Comparison of ENCODE assay signal across 15 cellular contexts in the genomic region with DNA sequence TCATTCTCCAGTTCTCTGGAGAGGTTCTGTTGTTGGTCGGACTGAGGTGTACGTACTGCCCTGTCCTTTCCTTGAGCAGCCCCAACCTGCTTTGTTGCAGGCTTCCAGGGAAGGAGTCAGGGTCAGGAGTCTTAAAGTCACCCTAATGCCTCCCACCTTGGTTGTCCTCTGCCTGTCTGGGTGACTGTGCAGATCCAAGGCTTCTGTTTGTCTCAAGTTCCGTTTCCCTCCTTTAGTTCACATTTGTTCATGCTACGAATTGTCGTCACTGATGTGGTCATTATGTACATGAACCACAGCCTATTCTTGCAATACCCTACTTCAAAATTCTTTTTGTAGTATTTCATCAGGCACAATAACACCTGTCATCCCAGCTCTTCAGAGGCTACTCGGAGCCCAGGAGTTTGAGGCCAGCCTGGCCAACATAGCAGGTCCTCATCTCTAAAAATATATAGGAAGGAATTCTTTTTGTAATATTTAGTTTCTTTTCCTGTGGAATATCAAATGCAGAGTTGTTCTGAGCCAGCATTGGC. TPM values are rescaled to one million over a fixed set of nuclear protein-coding genes. Genes with fewer than 3 reads are reported as not detected.
DNase-seq lines count a peak whose midpoint lies in the region; ATAC-seq, FAIRE-seq and TF ChIP-seq lines count a peak whose summit lies in the region.
"Had no signal": no experiment of that assay in that cellular context is flagged by ENCODE, and none has a peak within 500 bp of the region (broad histone marks: within the 10 kb centered on the region; RNA-seq: fewer than 3 reads in every experiment).

No MANE protein-coding gene starts in this region.

- peaks cover 16 to 54% (median 50%) of the 10 kb centered on the region in 3 donors for H3K9me3 Mint-ChIP-seq in IgD-negative memory B cell
- H3K9me3 Mint-ChIP-seq in activated T-helper 1 cell treated with anti-CD3 and anti-CD28 coated beads, Interleukin-12 subunit alpha, Interleukin-12 subunit beta, Interleukin-2, Interleukin-4 antibody, amounts not matched to agents 30 ng/mL and 10 ng/mL and 1 ng/mL, durations not matched to agents 14 hours and 24 hours and 36 hours: peaks cover 71% of the 10 kb centered on the region

- no peak for TF ChIP-seq POLR2A in gastrocnemius medialis (IDR thresholded peaks at IDR 0.05)

- H3K36me3 Mint-ChIP-seq in IgD-negative memory B cell: peaks cover 51% of the 10 kb centered on the region
- peaks cover 86% of the 10 kb centered on the region for H3K36me3 Mint-ChIP-seq in activated T-helper 1 cell treated with anti-CD3 and anti-CD28 coated beads, Interleukin-12 subunit alpha, Interleukin-12 subunit beta, Interleukin-2, Interleukin-4 antibody, amounts not matched to agents 30 ng/mL and 10 ng/mL and 1 ng/mL, durations not matched to agents 14 hours and 24 hours and 36 hours (ENCODE audit: low read depth)

- H3K27me3 ChIP-seq in muscle layer of duodenum (ENCODE audit: low read depth, low read length): no peaks in the 10 kb centered on the region
- no peaks in the 10 kb centered on the region for H3K27me3 ChIP-seq in gastrocnemius medialis

- peak overlapping the region in 2 of 3 donors; percentile 47 to 74 for H3K27ac Mint-ChIP-seq in IgD-negative memory B cell
- no peak overlapping the region for H3K27ac Mint-ChIP-seq in activated T-helper 1 cell treated with anti-CD3 and anti-CD28 coated beads, Interleukin-12 subunit alpha, Interleukin-12 subunit beta, Interleukin-2, Interleukin-4 antibody, amounts not matched to agents 30 ng/mL and 10 ng/mL and 1 ng/mL, durations not matched to agents 14 hours and 24 hours and 36 hours
- H3K27ac Mint-ChIP-seq: H9 had no signal

- TF ChIP-seq CTCF in gastrocnemius medialis (IDR thresholded peaks at IDR 0.05 in 4 of 5, conservative IDR thresholded peaks at IDR 0.05 in 1 of 5): no peak

- ATAC-seq in gastrocnemius medialis: peak in 1 of 2 donors; percentile 30

- DNase-seq in DMS53 (lab: John Stamatoyannopoulos, UW) (peak; percentile 11), DMS53 treated with DMSO at 0.1 percent for 48 hours (lab: John Stamatoyannopoulos, UW; ENCODE audit: unreplicated experiment) (no peak), gastrocnemius medialis (no peak), HTR-8/SVneo (ENCODE audit: insufficient read length, low spot score) (no peak), DMS153 treated with DMSO at 0.1 percent for 48 hours (lab: John Stamatoyannopoulos, UW; ENCODE audit: unreplicated experiment) (no peak)
- DNase-seq in activated T-helper 1 cell treated with anti-CD3 and anti-CD28 coated beads, Interleukin-12 subunit alpha, Interleukin-12 subunit beta, Interleukin-2, Interleukin-4 antibody, amounts not matched to agents 30 ng/mL and 10 ng/mL and 1 ng/mL, durations not matched to agents 14 hours and 24 hours and 36 hours (ENCODE audit: low spot score): no peak
- DNase-seq: DMS79 treated with DMSO at 0.1 percent for 48 hours, EL, GOT3, H9 had no signal

- H3K4me1 ChIP-seq in muscle layer of duodenum (ENCODE audit: control insufficient read depth in 1 of 2, insufficient read depth in 2 of 2, low read length in 2 of 2) (no peaks in the 10 kb centered on the region), gastrocnemius medialis (peaks cover 0 to 25% of the 10 kb centered on the region in 2 donors)

- intact Hi-C loops in gastrocnemius medialis (cut with DNase I; ENCODE audit: low total_unique reads): no loop called here
- intact Hi-C loops in activated T-helper 1 cell treated with anti-CD3 and anti-CD28 coated beads, Interleukin-12 subunit alpha, Interleukin-12 subunit beta, Interleukin-2, Interleukin-4 antibody, amounts not matched to agents 30 ng/mL and 10 ng/mL and 1 ng/mL, durations not matched to agents 14 hours and 24 hours and 36 hours (cut with micrococcal nuclease): no loop called here

- peaks cover 14 to 27% (median 15%) of the 10 kb centered on the region in 3 donors for H3K4me1 Mint-ChIP-seq in IgD-negative memory B cell
- peaks cover 6% of the 10 kb centered on the region for H3K4me1 Mint-ChIP-seq in activated T-helper 1 cell treated with anti-CD3 and anti-CD28 coated beads, Interleukin-12 subunit alpha, Interleukin-12 subunit beta, Interleukin-2, Interleukin-4 antibody, amounts not matched to agents 30 ng/mL and 10 ng/mL and 1 ng/mL, durations not matched to agents 14 hours and 24 hours and 36 hours (ENCODE audit: low read depth)
- H3K4me1 Mint-ChIP-seq: H9 had no signal

- H3K9me3 ChIP-seq in muscle layer of duodenum (ENCODE audit: control insufficient read depth in 1 of 2, low read length in 2 of 2) (peaks cover 38 to 76% of the 10 kb centered on the region in 2 donors), gastrocnemius medialis (peaks cover 0 to 5% (median 0%) of the 10 kb centered on the region in 3 donors)

- in situ Hi-C loops in gastrocnemius medialis (cut with MboI; ENCODE audit: low sequenced_read_pairs in 4 of 4): no loop called here

- H3K27ac ChIP-seq in muscle layer of duodenum (ENCODE audit: low read length): no peak overlapping the region
- peak overlapping the region; percentile 25 to 93 (median 55) for H3K27ac ChIP-seq in gastrocnemius medialis
- H3K27ac ChIP-seq: 22Rv1 had no signal

- H3K4me3 Mint-ChIP-seq in IgD-negative memory B cell: peak overlapping the region in 1 of 4 donors; percentile 56
- H3K4me3 Mint-ChIP-seq in activated T-helper 1 cell treated with anti-CD3 and anti-CD28 coated beads, Interleukin-12 subunit alpha, Interleukin-12 subunit beta, Interleukin-2, Interleukin-4 antibody, amounts not matched to agents 30 ng/mL and 10 ng/mL and 1 ng/mL, durations not matched to agents 14 hours and 24 hours and 36 hours: no peak overlapping the region
- H3K4me3 Mint-ChIP-seq: CD14-positive monocyte, H9 had no signal

- peaks cover 39 to 87% of the 10 kb centered on the region in 2 donors for H3K36me3 ChIP-seq in muscle layer of duodenum (ENCODE audit: control insufficient read depth in 1 of 2, insufficient read depth in 2 of 2, low read length in 2 of 2)
- peaks cover 12 to 76% of the 10 kb centered on the region in 2 donors for H3K36me3 ChIP-seq in gastrocnemius medialis

- H3K27me3 Mint-ChIP-seq in IgD-negative memory B cell: no peaks in the 10 kb centered on the region
- no peaks in the 10 kb centered on the region for H3K27me3 Mint-ChIP-seq in activated T-helper 1 cell treated with anti-CD3 and anti-CD28 coated beads, Interleukin-12 subunit alpha, Interleukin-12 subunit beta, Interleukin-2, Interleukin-4 antibody, amounts not matched to agents 30 ng/mL and 10 ng/mL and 1 ng/mL, durations not matched to agents 14 hours and 24 hours and 36 hours (ENCODE audit: insufficient read depth)

- FAIRE-seq in HTR-8/SVneo (lab: Jason Lieb, UNC): no peak
- FAIRE-seq: G401.6 had no signal

- H3K4me3 ChIP-seq in muscle layer of duodenum (ENCODE audit: low read depth in 1 of 2, low read length in 2 of 2) (peak overlapping the region; percentile 3 to 34), gastrocnemius medialis (no peak overlapping the region)

RNA-seq across cellular contexts. Expression of a gene that starts 7.4 kb away (rescaled TPM):
- 19.5 TPM for polyA plus RNA-seq in IgD-negative memory B cell
- total RNA-seq in gastrocnemius medialis: 10 to 100 TPM in 1 of 4 donors, 1 to 10 TPM in 3; 7.6 to 13.3 (median 9.2) TPM
- 13.6 and 13.8 TPM in 2 replicates for total RNA-seq in activated T-helper 1 cell treated with anti-CD3 and anti-CD28 coated beads, Interleukin-12 subunit alpha, Interleukin-12 subunit beta, Interleukin-2, Interleukin-4 antibody, amounts not matched to agents 30 ng/mL and 10 ng/mL and 1 ng/mL, durations not matched to agents 14 hours and 24 hours and 36 hours

RNA-seq across cellular contexts. Expression of a gene that starts 30.2 kb away (rescaled TPM):
- polyA plus RNA-seq in IgD-negative memory B cell: 13.4 TPM
- total RNA-seq in gastrocnemius medialis: 1 to 10 TPM; 5.0 to 8.1 (median 8.0) TPM
- total RNA-seq in activated T-helper 1 cell treated with anti-CD3 and anti-CD28 coated beads, Interleukin-12 subunit alpha, Interleukin-12 subunit beta, Interleukin-2, Interleukin-4 antibody, amounts not matched to agents 30 ng/mL and 10 ng/mL and 1 ng/mL, durations not matched to agents 14 hours and 24 hours and 36 hours: 6.8 and 6.9 TPM in 2 replicates

RNA-seq across cellular contexts. Expression of a gene that starts 37.9 kb away (rescaled TPM):
- polyA plus RNA-seq in IgD-negative memory B cell: 6.8 TPM
- 1 to 10 TPM; 1.2 to 2.3 (median 1.8) TPM for total RNA-seq in gastrocnemius medialis
- total RNA-seq in activated T-helper 1 cell treated with anti-CD3 and anti-CD28 coated beads, Interleukin-12 subunit alpha, Interleukin-12 subunit beta, Interleukin-2, Interleukin-4 antibody, amounts not matched to agents 30 ng/mL and 10 ng/mL and 1 ng/mL, durations not matched to agents 14 hours and 24 hours and 36 hours: 9.0 and 10.7 TPM in 2 replicates

RNA-seq across cellular contexts. Expression of a gene that starts 49.4 kb away (rescaled TPM):
- polyA plus RNA-seq in IgD-negative memory B cell: 20.7 TPM
- total RNA-seq in gastrocnemius medialis: 10 to 100 TPM in 1 of 4 donors, 1 to 10 TPM in 3; 3.9 to 10.1 (median 5.8) TPM
- total RNA-seq in activated T-helper 1 cell treated with anti-CD3 and anti-CD28 coated beads, Interleukin-12 subunit alpha, Interleukin-12 subunit beta, Interleukin-2, Interleukin-4 antibody, amounts not matched to agents 30 ng/mL and 10 ng/mL and 1 ng/mL, durations not matched to agents 14 hours and 24 hours and 36 hours: 4.9 and 5.5 TPM in 2 replicates

RNA-seq across cellular contexts. Expression of a gene that starts 53.3 kb away (rescaled TPM):
- 3.2 TPM for polyA plus RNA-seq in IgD-negative memory B cell
- 1 to 10 TPM; 2.1 to 9.6 (median 6.3) TPM for total RNA-seq in gastrocnemius medialis
- 25.1 and 26.7 TPM in 2 replicates for total RNA-seq in activated T-helper 1 cell treated with anti-CD3 and anti-CD28 coated beads, Interleukin-12 subunit alpha, Interleukin-12 subunit beta, Interleukin-2, Interleukin-4 antibody, amounts not matched to agents 30 ng/mL and 10 ng/mL and 1 ng/mL, durations not matched to agents 14 hours and 24 hours and 36 hours

Comparison
In these comparisons a context has a peak if more than half of its experiments do, and no peak if none do; other contexts are left out.
1. H3K4me3 ChIP-seq: peak in muscle layer of duodenum (2 of 2); none in gastrocnemius medialis (0 of 4).